In genomic region chr10:13987472-13987871, GRCh38 we compare ENCODE assay signal across 11 cellular contexts.
A peak's percentile ranks its signal among the peaks of the same experiment; 100 is the strongest.
DNase-seq lines count a peak whose midpoint lies in the region; TF ChIP-seq lines count a peak whose summit lies in the region.
"Had no signal": no experiment of that assay in that cellular context is flagged by ENCODE, and none has a peak within 500 bp of the region (broad histone marks: within the 10 kb centered on the region; RNA-seq: fewer than 3 reads in every experiment).

No MANE protein-coding gene starts in this region.

- no peak overlapping the region for H3K27ac ChIP-seq in neural progenitor cell

- no peaks in the 10 kb centered on the region for H3K27me3 Mint-ChIP-seq in activated CD4-positive, alpha-beta memory T cell treated with anti-CD3 and anti-CD28 coated beads for 36 hours
- no peaks in the 10 kb centered on the region for H3K27me3 Mint-ChIP-seq in activated CD4-positive, alpha-beta memory T cell treated with anti-CD3 and anti-CD28 coated beads, Interleukin-2, amount 10 ng/mL, durations not matched to agents 7 days and 5 days
- H3K27me3 Mint-ChIP-seq in endothelial cell (ENCODE audit: unreplicated experiment) (peaks cover 2% of the 10 kb centered on the region), immature natural killer cell (ENCODE audit: low read depth in 3 of 3) (peaks cover 0 to 6% (median 3%) of the 10 kb centered on the region in 3 donors), neural progenitor cell (ENCODE audit: insufficient read depth, low read depth) (peaks cover 10% of the 10 kb centered on the region)

- H3K4me1 ChIP-seq in skeletal muscle satellite cell (ENCODE audit: control insufficient read depth, insufficient read depth, low read length) = peaks cover 47% of the 10 kb centered on the region
- peaks cover 22% of the 10 kb centered on the region for H3K4me1 ChIP-seq in neural progenitor cell

- no peaks in the 10 kb centered on the region for H3K36me3 ChIP-seq in skeletal muscle satellite cell (ENCODE audit: insufficient read depth, low read length)
- H3K36me3 ChIP-seq in neural progenitor cell = no peaks in the 10 kb centered on the region

- peak overlapping the region; percentile 56 for H3K9ac ChIP-seq in skeletal muscle satellite cell (ENCODE audit: low read depth, low read length)
- no peak overlapping the region for H3K9ac ChIP-seq in neural progenitor cell

- peaks cover 16% of the 10 kb centered on the region for H3F3A ChIP-seq in neural progenitor cell (ENCODE audit: low read depth)

- H3K79me2 ChIP-seq in neural progenitor cell (ENCODE audit: low read depth) = no peaks in the 10 kb centered on the region

- DNase-seq in activated CD4-positive, alpha-beta memory T cell treated with anti-CD3 and anti-CD28 coated beads for 36 hours = peak; percentile 14
- no peak for DNase-seq in activated CD4-positive, alpha-beta memory T cell treated with anti-CD3 and anti-CD28 coated beads, Interleukin-2, amount 10 ng/mL, durations not matched to agents 7 days and 5 days
- DNase-seq in NOMO-1 (lab: John Stamatoyannopoulos, UW; ENCODE audit: unreplicated experiment in 2 of 2) (peak; percentile 15 to 70), endothelial cell (ENCODE audit: low spot score) (no peak), immature natural killer cell (no peak), neural progenitor cell (ENCODE audit: low spot score) (no peak), GF-D8 (lab: John Stamatoyannopoulos, UW) (no peak)
- DNase-seq: AML-193, NCI-H1436 had no signal

- TF ChIP-seq CTCF in endothelial cell (IDR thresholded peaks at IDR 0.05; ENCODE audit: unreplicated experiment) (no peak), neural progenitor cell (IDR thresholded peaks at IDR 0.05) (no peak)

- peaks cover 12% of the 10 kb centered on the region for H3K4me1 Mint-ChIP-seq in activated CD4-positive, alpha-beta memory T cell treated with anti-CD3 and anti-CD28 coated beads for 36 hours (ENCODE audit: low read depth)
- peaks cover 4% of the 10 kb centered on the region for H3K4me1 Mint-ChIP-seq in activated CD4-positive, alpha-beta memory T cell treated with anti-CD3 and anti-CD28 coated beads, Interleukin-2, amount 10 ng/mL, durations not matched to agents 7 days and 5 days
- peaks cover 48% of the 10 kb centered on the region for H3K4me1 Mint-ChIP-seq in endothelial cell (ENCODE audit: unreplicated experiment)
- H3K4me1 Mint-ChIP-seq in immature natural killer cell = no peaks in the 10 kb centered on the region
- H3K4me1 Mint-ChIP-seq in neural progenitor cell = peaks cover 62% of the 10 kb centered on the region

- no peak overlapping the region for H3K27ac Mint-ChIP-seq in activated CD4-positive, alpha-beta memory T cell treated with anti-CD3 and anti-CD28 coated beads for 36 hours
- no peak overlapping the region for H3K27ac Mint-ChIP-seq in activated CD4-positive, alpha-beta memory T cell treated with anti-CD3 and anti-CD28 coated beads, Interleukin-2, amount 10 ng/mL, durations not matched to agents 7 days and 5 days
- peak overlapping the region; percentile 9 for H3K27ac Mint-ChIP-seq in endothelial cell (ENCODE audit: unreplicated experiment)
- H3K27ac Mint-ChIP-seq in immature natural killer cell = no peak overlapping the region
- no peak overlapping the region for H3K27ac Mint-ChIP-seq in neural progenitor cell
- H3K27ac Mint-ChIP-seq: activated naive CD4-positive, alpha-beta T cell treated with anti-CD3 and anti-CD28 coated beads, Interleukin-2, amount 50 U/mL, for 72 hours had no signal

- intact Hi-C loops in activated CD4-positive, alpha-beta memory T cell treated with anti-CD3 and anti-CD28 coated beads for 36 hours (cut with micrococcal nuclease) = no loop called here

- H3K27me3 ChIP-seq in skeletal muscle satellite cell (ENCODE audit: control insufficient read depth, insufficient read depth, low read length) (no peaks in the 10 kb centered on the region), neural progenitor cell (no peaks in the 10 kb centered on the region)

- H3K36me3 Mint-ChIP-seq in activated CD4-positive, alpha-beta memory T cell treated with anti-CD3 and anti-CD28 coated beads for 36 hours = no peaks in the 10 kb centered on the region
- H3K36me3 Mint-ChIP-seq in activated CD4-positive, alpha-beta memory T cell treated with anti-CD3 and anti-CD28 coated beads, Interleukin-2, amount 10 ng/mL, durations not matched to agents 7 days and 5 days (ENCODE audit: low read depth) = no peaks in the 10 kb centered on the region
- H3K36me3 Mint-ChIP-seq in endothelial cell (ENCODE audit: low read depth, unreplicated experiment) (no peaks in the 10 kb centered on the region), immature natural killer cell (no peaks in the 10 kb centered on the region), neural progenitor cell (no peaks in the 10 kb centered on the region)
- H3K36me3 Mint-ChIP-seq: activated naive CD4-positive, alpha-beta T cell treated with anti-CD3 and anti-CD28 coated beads, Interleukin-2, amount 50 U/mL, for 72 hours had no signal

- H3K4me2 ChIP-seq in skeletal muscle satellite cell (ENCODE audit: low read length) (peak overlapping the region; percentile 13), neural progenitor cell (no peak overlapping the region)

- CTCF ChIA-PET in activated CD4-positive, alpha-beta memory T cell treated with anti-CD3 and anti-CD28 coated beads for 36 hours (lab: Charles Lee) = no interaction called here
- CTCF ChIA-PET in activated CD4-positive, alpha-beta memory T cell treated with anti-CD3 and anti-CD28 coated beads, Interleukin-2, amount 10 ng/mL, durations not matched to agents 7 days and 5 days (lab: Charles Lee) = no interaction called here

- POLR2A ChIA-PET in activated CD4-positive, alpha-beta memory T cell treated with anti-CD3 and anti-CD28 coated beads for 36 hours (lab: Charles Lee) = no interaction called here
- POLR2A ChIA-PET in activated CD4-positive, alpha-beta memory T cell treated with anti-CD3 and anti-CD28 coated beads, Interleukin-2, amount 10 ng/mL, durations not matched to agents 7 days and 5 days (lab: Charles Lee) = no interaction called here

- H3K4me3 ChIP-seq in skeletal muscle satellite cell (ENCODE audit: low read length) = no peak overlapping the region
- no peak overlapping the region for H3K4me3 ChIP-seq in neural progenitor cell

- no peaks in the 10 kb centered on the region for H4K20me1 ChIP-seq in neural progenitor cell (ENCODE audit: low read depth)

- H3K4me3 Mint-ChIP-seq in activated CD4-positive, alpha-beta memory T cell treated with anti-CD3 and anti-CD28 coated beads for 36 hours = no peak overlapping the region
- H3K4me3 Mint-ChIP-seq in activated CD4-positive, alpha-beta memory T cell treated with anti-CD3 and anti-CD28 coated beads, Interleukin-2, amount 10 ng/mL, durations not matched to agents 7 days and 5 days = no peak overlapping the region
- H3K4me3 Mint-ChIP-seq in endothelial cell (ENCODE audit: unreplicated experiment) = no peak overlapping the region
- H3K4me3 Mint-ChIP-seq in immature natural killer cell = no peak overlapping the region
- H3K4me3 Mint-ChIP-seq in neural progenitor cell = no peak overlapping the region

- H3K9me3 Mint-ChIP-seq in activated CD4-positive, alpha-beta memory T cell treated with anti-CD3 and anti-CD28 coated beads for 36 hours = no peaks in the 10 kb centered on the region
- no peaks in the 10 kb centered on the region for H3K9me3 Mint-ChIP-seq in activated CD4-positive, alpha-beta memory T cell treated with anti-CD3 and anti-CD28 coated beads, Interleukin-2, amount 10 ng/mL, durations not matched to agents 7 days and 5 days
- H3K9me3 Mint-ChIP-seq in endothelial cell (ENCODE audit: unreplicated experiment) (no peaks in the 10 kb centered on the region), immature natural killer cell (no peaks in the 10 kb centered on the region), neural progenitor cell (peaks cover 2% of the 10 kb centered on the region)
- H3K9me3 Mint-ChIP-seq: activated naive CD4-positive, alpha-beta T cell treated with anti-CD3 and anti-CD28 coated beads, Interleukin-2, amount 50 U/mL, for 72 hours had no signal

- H3K9me3 ChIP-seq in skeletal muscle satellite cell (replicated peaks; ENCODE audit: low read length) = no peaks in the 10 kb centered on the region
- no peaks in the 10 kb centered on the region for H3K9me3 ChIP-seq in neural progenitor cell (ENCODE audit: low read depth)

- H2AFZ ChIP-seq in neural progenitor cell (replicated peaks) = no peak overlapping the region

Comparison
In these comparisons a context has a peak if more than half of its experiments do, and no peak if none do; other contexts are left out.
1. DNase-seq: peak in activated CD4-positive, alpha-beta memory T cell treated with anti-CD3 and anti-CD28 coated beads for 36 hours (single experiment) and NOMO-1 (2 of 2); none in activated CD4-positive, alpha-beta memory T cell treated with anti-CD3 and anti-CD28 coated beads, Interleukin-2, amount 10 ng/mL, durations not matched to agents 7 days and 5 days (single experiment), endothelial cell (single experiment), immature natural killer cell (0 of 3), neural progenitor cell (single experiment) and GF-D8 (single experiment).